ENCODE assay signal across 8 cellular contexts in the genomic region with DNA sequence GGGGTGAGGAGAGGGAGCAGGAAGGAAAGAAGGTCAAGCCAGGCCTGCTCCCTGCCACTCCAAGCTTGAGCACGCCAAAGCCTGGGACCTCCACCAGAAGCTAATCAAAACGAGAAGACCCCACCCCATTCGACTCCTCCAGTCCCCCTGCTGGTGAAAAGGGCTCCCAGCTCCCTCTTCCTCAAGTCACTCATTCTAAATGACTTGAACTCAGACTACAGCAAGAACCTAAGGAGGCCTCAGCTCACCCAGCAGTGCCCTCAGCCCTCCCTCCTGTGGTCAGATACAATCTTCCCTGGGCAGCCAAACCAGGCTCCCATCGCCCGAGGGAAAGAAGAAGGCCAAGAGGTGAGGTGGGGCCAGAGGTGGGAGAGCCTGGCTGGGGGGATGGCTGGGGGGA. TPM values are rescaled to one million over a fixed set of nuclear protein-coding genes. Genes with fewer than 3 reads are reported as not detected.
DNase-seq lines count a peak whose midpoint lies in the region; ATAC-seq and TF ChIP-seq lines count a peak whose summit lies in the region.

No MANE protein-coding gene starts in this region.

- H3K9me3 ChIP-seq in mammary epithelial cell (replicated peaks; ENCODE audit: insufficient read depth, low read length), result no peaks in the 10 kb centered on the region
- no peaks in the 10 kb centered on the region for H3K9me3 ChIP-seq in left lung
- no peaks in the 10 kb centered on the region for H3K9me3 ChIP-seq in upper lobe of left lung

- BruUV-seq in MCF 10A (replicated peaks; lab: Mats Ljungman, UMichigan), result no TSS peak
- no TSS peak for BruUV-seq in mammary epithelial cell (replicated peaks; lab: Mats Ljungman, UMichigan)

- H3K27me3 Mint-ChIP-seq in MCF 10A (ENCODE audit: insufficient read depth, unreplicated experiment), result no peaks in the 10 kb centered on the region
- H3K27me3 Mint-ChIP-seq in activated naive CD8-positive, alpha-beta T cell treated with anti-CD3 and anti-CD28 coated beads, Interleukin-2, amount 50 U/mL, for 24 hours, result no peaks in the 10 kb centered on the region

- in situ Hi-C loops in mammary epithelial cell (cut with MboI; ENCODE audit: low sequenced_read_pairs in 2 of 2), result no loop called here

- H3K36me3 ChIP-seq in mammary epithelial cell (ENCODE audit: insufficient read depth, low read length) (peaks cover 2% of the 10 kb centered on the region), left lung (peaks cover 0 to 23% of the 10 kb centered on the region in 2 donors), upper lobe of left lung (peaks cover 11 to 39% (median 16%) of the 10 kb centered on the region in 4 donors)

- no peak overlapping the region for H2AFZ ChIP-seq in mammary epithelial cell (ENCODE audit: low read depth, low read length)

- H3K79me2 ChIP-seq in mammary epithelial cell (ENCODE audit: insufficient read depth, low read length), result peaks cover 90% of the 10 kb centered on the region

- H3K4me1 ChIP-seq in mammary epithelial cell (ENCODE audit: insufficient read depth, low read length), result peaks cover 6% of the 10 kb centered on the region
- H3K4me1 ChIP-seq in left lung, result peaks cover 62 to 83% of the 10 kb centered on the region in 2 donors
- peaks cover 82 to 91% (median 84%) of the 10 kb centered on the region in 4 donors for H3K4me1 ChIP-seq in upper lobe of left lung

- no peaks in the 10 kb centered on the region for H4K20me1 ChIP-seq in mammary epithelial cell (ENCODE audit: insufficient read depth, low read length)

- dilution Hi-C loops in mammary epithelial cell (cut with HindIII; ENCODE audit: low sequenced_read_pairs), result no loop called here

- ATAC-seq in activated naive CD8-positive, alpha-beta T cell treated with anti-CD3 and anti-CD28 coated beads, Interleukin-2, amount 50 U/mL, for 24 hours, result no peak
- ATAC-seq in left lung, result no peak
- ATAC-seq in upper lobe of left lung (ENCODE audit: low FRiP score in 2 of 2), result no peak
- ATAC-seq in GM19351 (IDR thresholded peaks at IDR 0.05; ENCODE audit: unreplicated experiment), result no peak
- ATAC-seq in HG03469 (IDR thresholded peaks at IDR 0.05; ENCODE audit: unreplicated experiment), result no peak

- CTCF ChIA-PET in MCF 10A (lab: Yijun Ruan, JAX), result interaction anchor here (1.0 to 38.2 kb wide), 5 partner anchors 11 to 60 kb away, joined by 3 to 622 read pairs (median 5); no protein-coding TSS in a partner anchor
- CTCF ChIA-PET in mammary epithelial cell (lab: Charles Lee; ENCODE audit: low non-redundant PET), result no interaction called here

- peak overlapping the region; percentile 38 for H3K27ac Mint-ChIP-seq in MCF 10A (ENCODE audit: low read depth, unreplicated experiment)
- H3K27ac Mint-ChIP-seq in activated naive CD8-positive, alpha-beta T cell treated with anti-CD3 and anti-CD28 coated beads, Interleukin-2, amount 50 U/mL, for 24 hours, result peak overlapping the region; percentile 93

- DNase-seq in MCF 10A (ENCODE audit: unreplicated experiment) (no peak), mammary epithelial cell (no peak), left lung (no peak), upper lobe of left lung (no peak), KG1 (lab: John Stamatoyannopoulos, UW) (no peak)
- DNase-seq in activated naive CD8-positive, alpha-beta T cell treated with anti-CD3 and anti-CD28 coated beads, Interleukin-2, amount 50 U/mL, for 24 hours, result no peak

- H3K4me2 ChIP-seq in mammary epithelial cell (ENCODE audit: insufficient read depth, low read depth, low read length), result no peak overlapping the region

- no peak for TF ChIP-seq POLR2A in upper lobe of left lung (IDR thresholded peaks at IDR 0.05)

- H3K27me3 ChIP-seq in mammary epithelial cell (ENCODE audit: insufficient read depth, low read length), result no peaks in the 10 kb centered on the region
- no peaks in the 10 kb centered on the region for H3K27me3 ChIP-seq in left lung
- no peaks in the 10 kb centered on the region for H3K27me3 ChIP-seq in upper lobe of left lung

- TF ChIP-seq CTCF in MCF 10A (IDR thresholded peaks at IDR 0.05; ENCODE audit: unreplicated experiment), result peak; percentile 6
- peak in 1 of 2 donors; percentile 23 for TF ChIP-seq CTCF in mammary epithelial cell (conservative IDR thresholded peaks at IDR 0.05 in 1 of 2, IDR thresholded peaks at IDR 0.05 in 1 of 2; ENCODE audit: extremely low read depth in 1 of 2, insufficient read depth in 1 of 2, low read depth in 1 of 2, low read length in 2 of 2)
- TF ChIP-seq CTCF in left lung (IDR thresholded peaks at IDR 0.05), result no peak
- TF ChIP-seq CTCF in upper lobe of left lung (IDR thresholded peaks at IDR 0.05), result peak in 2 of 6 experiments; percentile 12 to 33

- H3K4me3 Mint-ChIP-seq in MCF 10A (ENCODE audit: unreplicated experiment), result no peak overlapping the region
- no peak overlapping the region for H3K4me3 Mint-ChIP-seq in activated naive CD8-positive, alpha-beta T cell treated with anti-CD3 and anti-CD28 coated beads, Interleukin-2, amount 50 U/mL, for 24 hours

- peaks cover 5% of the 10 kb centered on the region for H3K4me1 Mint-ChIP-seq in MCF 10A (ENCODE audit: insufficient read depth, unreplicated experiment)
- H3K4me1 Mint-ChIP-seq in activated naive CD8-positive, alpha-beta T cell treated with anti-CD3 and anti-CD28 coated beads, Interleukin-2, amount 50 U/mL, for 24 hours, result peaks cover 81% of the 10 kb centered on the region

- POLR2A ChIA-PET in MCF 10A (lab: Yijun Ruan, JAX), result interaction anchor here (0.6 to 1.3 kb wide), 3 partner anchors 35 to 161 kb away, joined by 3 to 7 read pairs (median 4); no protein-coding TSS in a partner anchor

- 62% methylated on average over 4 of the region's 5 CpGs for WGBS in mammary epithelial cell (ENCODE audit: low coverage, missing lambda C conversion rate)
- 18 to 23% methylated on average over 3 to 5 of the region's 5 CpGs for WGBS in upper lobe of left lung, 2 donors

- H3K27ac ChIP-seq in mammary epithelial cell (ENCODE audit: insufficient read depth, low read depth, low read length), result no peak overlapping the region
- peak overlapping the region; percentile 46 to 87 for H3K27ac ChIP-seq in left lung
- peak overlapping the region; percentile 59 to 99 (median 88) for H3K27ac ChIP-seq in upper lobe of left lung

- H3K4me3 ChIP-seq in mammary epithelial cell (replicated peaks in 1 of 3; ENCODE audit: insufficient read depth in 1 of 3, low read depth in 2 of 3, low read length in 3 of 3) (no peak overlapping the region), left lung (no peak overlapping the region), upper lobe of left lung (peak overlapping the region in 1 of 4 donors; percentile 1)

- H3K9ac ChIP-seq in mammary epithelial cell (ENCODE audit: insufficient read depth, low read length), result no peak overlapping the region

- no peak for TF ChIP-seq EP300 in upper lobe of left lung (IDR thresholded peaks at IDR 0.05)

- intact Hi-C loops in MCF 10A (cut with micrococcal nuclease), result no loop called here
- intact Hi-C loops in mammary epithelial cell (cut with micrococcal nuclease), result no loop called here
- intact Hi-C loops in left lung (cut with DNase I), result no loop called here

- no peaks in the 10 kb centered on the region for H3K9me3 Mint-ChIP-seq in MCF 10A (ENCODE audit: unreplicated experiment)
- no peaks in the 10 kb centered on the region for H3K9me3 Mint-ChIP-seq in activated naive CD8-positive, alpha-beta T cell treated with anti-CD3 and anti-CD28 coated beads, Interleukin-2, amount 50 U/mL, for 24 hours

- H3K36me3 Mint-ChIP-seq in MCF 10A (ENCODE audit: insufficient read depth, unreplicated experiment), result peaks cover 16% of the 10 kb centered on the region
- peaks cover 36% of the 10 kb centered on the region for H3K36me3 Mint-ChIP-seq in activated naive CD8-positive, alpha-beta T cell treated with anti-CD3 and anti-CD28 coated beads, Interleukin-2, amount 50 U/mL, for 24 hours (ENCODE audit: low read depth)

RNA-seq across cellular contexts. Expression of gene HDAC7, which starts 17.4 kb away (rescaled TPM):
- total RNA-seq in MCF 10A (2022) (65.0 and 80.1 TPM in 2 replicates), mammary epithelial cell (10 to 100 TPM; 17.7 to 72.1 TPM), left lung (100 to 1,000 TPM; 102 to 115 TPM), upper lobe of left lung (100 to 1,000 TPM in 4 of 6 donors, 10 to 100 TPM in 2; 66.6 to 164 (median 126) TPM)
- 30.5 TPM for polyA plus RNA-seq in mammary epithelial cell
- 96.1 TPM for polyA minus RNA-seq in mammary epithelial cell

RNA-seq across cellular contexts. Expression of gene SLC48A1, which starts 29.3 kb away (rescaled TPM):
- total RNA-seq in MCF 10A (2022) (19.4 and 20.2 TPM in 2 replicates), mammary epithelial cell (10 to 100 TPM; 22.0 to 29.3 TPM), left lung (10 to 100 TPM; 35.4 to 38.6 TPM), upper lobe of left lung (10 to 100 TPM; 26.5 to 36.5 (median 33.9) TPM)
- polyA plus RNA-seq in mammary epithelial cell, result 11.8 TPM
- 22.0 TPM for polyA minus RNA-seq in mammary epithelial cell

RNA-seq across cellular contexts. Expression of gene RAPGEF3, which starts 43.6 kb away (rescaled TPM):
- total RNA-seq in MCF 10A (2022) (1.4 and 3.4 TPM in 2 replicates), mammary epithelial cell (10 to 100 TPM in 1 of 2 donors, 1 to 10 TPM in 1; 9.7 to 41.0 TPM), left lung (10 to 100 TPM; 15.9 to 28.9 TPM), upper lobe of left lung (10 to 100 TPM; 19.0 to 94.0 (median 52.1) TPM)
- polyA plus RNA-seq in mammary epithelial cell, result 6.2 TPM
- 10.0 TPM for polyA minus RNA-seq in mammary epithelial cell
